Comparison of ENCODE assay signal across 1 cellular context in the genomic region with DNA sequence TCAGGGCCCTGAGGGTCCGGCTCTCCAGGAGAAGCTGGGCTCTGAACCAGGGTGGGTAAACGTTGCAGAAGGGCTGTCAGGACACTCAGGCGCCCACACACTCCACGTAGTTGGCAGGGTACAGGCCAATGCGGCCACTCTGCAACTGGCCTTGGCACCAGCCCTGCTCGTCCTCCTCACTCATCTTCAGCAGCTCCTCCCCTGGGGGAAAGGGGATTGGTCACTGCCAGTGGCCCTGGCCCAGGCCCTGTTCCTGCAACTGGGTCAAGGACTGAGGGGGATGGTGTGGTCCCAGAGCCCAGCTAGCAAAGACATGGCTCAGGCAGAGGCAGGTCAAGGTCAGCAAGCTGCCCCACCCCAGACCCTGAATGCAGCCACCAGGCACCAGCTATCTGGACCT.
TF ChIP-seq lines count a peak whose summit lies in the region.

No MANE protein-coding gene starts in this region.

TF ChIP-seq in HEK293, 187 proteins besides CTCF, POLR2A, EP300 and RAD21 (continued from another document):
- TF ChIP-seq, protein P1, sequence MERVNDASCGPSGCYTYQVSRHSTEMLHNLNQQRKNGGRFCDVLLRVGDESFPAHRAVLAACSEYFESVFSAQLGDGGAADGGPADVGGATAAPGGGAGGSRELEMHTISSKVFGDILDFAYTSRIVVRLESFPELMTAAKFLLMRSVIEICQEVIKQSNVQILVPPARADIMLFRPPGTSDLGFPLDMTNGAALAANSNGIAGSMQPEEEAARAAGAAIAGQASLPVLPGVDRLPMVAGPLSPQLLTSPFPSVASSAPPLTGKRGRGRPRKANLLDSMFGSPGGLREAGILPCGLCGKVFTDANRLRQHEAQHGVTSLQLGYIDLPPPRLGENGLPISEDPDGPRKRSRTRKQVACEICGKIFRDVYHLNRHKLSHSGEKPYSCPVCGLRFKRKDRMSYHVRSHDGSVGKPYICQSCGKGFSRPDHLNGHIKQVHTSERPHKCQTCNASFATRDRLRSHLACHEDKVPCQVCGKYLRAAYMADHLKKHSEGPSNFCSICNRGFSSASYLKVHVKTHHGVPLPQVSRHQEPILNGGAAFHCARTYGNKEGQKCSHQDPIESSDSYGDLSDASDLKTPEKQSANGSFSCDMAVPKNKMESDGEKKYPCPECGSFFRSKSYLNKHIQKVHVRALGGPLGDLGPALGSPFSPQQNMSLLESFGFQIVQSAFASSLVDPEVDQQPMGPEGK (tag by site-specific recombination; IDR thresholded peaks at IDR 0.05), result no peak
- no peak for TF ChIP-seq MZF1 (tag by site-specific recombination; IDR thresholded peaks at IDR 0.05; ENCODE audit: borderline replicate concordance)
